In the genomic region with DNA sequence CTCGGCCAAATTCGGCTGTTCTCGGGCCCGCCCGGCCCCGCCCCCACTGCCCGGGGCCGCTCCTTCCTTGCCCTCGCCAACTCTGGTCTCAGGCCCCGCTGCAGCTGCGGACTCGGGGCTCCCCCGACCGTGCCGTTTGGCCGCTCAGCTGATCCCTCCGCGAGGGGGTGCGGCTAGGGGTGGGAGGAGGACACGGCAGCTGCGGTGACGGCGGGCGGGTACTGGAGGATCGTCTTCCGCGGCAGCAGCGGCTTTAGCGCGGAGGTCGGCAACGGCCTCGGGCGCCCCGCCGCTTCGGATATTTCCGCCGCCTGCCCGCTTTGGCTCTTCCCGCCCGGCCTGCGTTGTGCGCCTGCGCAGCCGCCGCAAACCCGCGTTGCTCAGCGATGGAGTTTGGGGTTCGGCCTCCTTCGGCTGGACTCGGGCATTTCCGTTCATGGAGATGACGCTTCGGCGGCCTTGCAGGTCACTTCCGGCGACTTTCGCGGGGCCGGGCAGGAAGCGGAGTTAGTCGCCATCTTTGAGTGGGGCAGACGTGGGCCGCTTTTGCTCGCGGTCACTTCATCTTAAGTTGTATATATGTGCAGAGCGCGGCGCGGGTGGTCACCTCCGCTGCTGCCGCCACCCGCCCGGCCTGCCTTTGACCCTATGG, we compare ENCODE assay signal across 8 cellular contexts. TPM values are rescaled to one million over a fixed set of nuclear protein-coding genes. Genes with fewer than 3 reads are reported as not detected.
DNase-seq lines count a peak whose midpoint lies in the region; ATAC-seq and TF ChIP-seq lines count a peak whose summit lies in the region.

No MANE protein-coding gene starts in this region.

- peak overlapping the region; percentile 99 for H3K27ac Mint-ChIP-seq in MCF 10A (ENCODE audit: low read depth, unreplicated experiment)

- H3K36me3 Mint-ChIP-seq in MCF 10A (ENCODE audit: insufficient read depth, unreplicated experiment): peaks cover 73% of the 10 kb centered on the region

- peak overlapping the region; percentile 98 for H3K4me3 Mint-ChIP-seq in MCF 10A (ENCODE audit: unreplicated experiment)

- intact Hi-C loops in MCF 10A (cut with micrococcal nuclease): loop anchor here (2.0 kb wide), 1 partner anchor 14 kb away; the partner anchor contains the start of gene MZF1

- BruUV-seq in MCF 10A (replicated peaks; lab: Mats Ljungman, UMichigan): no TSS peak

- H3K4me1 Mint-ChIP-seq in MCF 10A (ENCODE audit: insufficient read depth, unreplicated experiment): peaks cover 34% of the 10 kb centered on the region

- CTCF ChIA-PET in MCF 10A (lab: Yijun Ruan, JAX): interaction anchor here (0.6 to 1.2 kb wide), 3 partner anchors 11 to 52 kb away, joined by 3 read pairs; no protein-coding TSS in a partner anchor

- TF ChIP-seq CTCF in MCF 10A (IDR thresholded peaks at IDR 0.05; ENCODE audit: unreplicated experiment): no peak

- ATAC-seq in GM18517 (IDR thresholded peaks at IDR 0.05; ENCODE audit: unreplicated experiment): peak; percentile 55
- peak; percentile 52 for ATAC-seq in HG03025 (IDR thresholded peaks at IDR 0.05; ENCODE audit: low FRiP score, unreplicated experiment)

- H3K27me3 Mint-ChIP-seq in MCF 10A (ENCODE audit: insufficient read depth, unreplicated experiment): no peaks in the 10 kb centered on the region

- DNase-seq in SW480 (ENCODE audit: low spot score) (peak; percentile 99), MCF 10A (ENCODE audit: unreplicated experiment) (peak; percentile 99), inferior parietal cortex (ENCODE audit: extremely low spot score) (peak; percentile 98), DMS79 (lab: John Stamatoyannopoulos, UW) (no peak), NCI-H2196 treated with DMSO at 0.1 percent for 48 hours (lab: John Stamatoyannopoulos, UW; ENCODE audit: unreplicated experiment) (no peak)
- DNase-seq in stimulated activated CD4-positive, alpha-beta T cell treated with anti-CD3 and anti-CD28 coated beads, Interleukin-12 subunit alpha, Interleukin-12 subunit beta, amount 100 ng/mL, for 48 hours (ENCODE audit: low read depth in 2 of 3, low spot score in 1 of 3): peak; percentile 99 to 100 (median 100)

- no peaks in the 10 kb centered on the region for H3K9me3 Mint-ChIP-seq in MCF 10A (ENCODE audit: unreplicated experiment)

- POLR2A ChIA-PET in MCF 10A (lab: Yijun Ruan, JAX): interaction anchor here (0.6 to 7.2 kb wide), 12 partner anchors 10 to 80 kb away, joined by 3 to 77 read pairs (median 11); partner anchors contain the start of genes MZF1, TRIM28 and ZBTB45

RNA-seq across cellular contexts. Expression of gene UBE2M, which starts 0.3 kb away (rescaled TPM):
- 149 and 158 TPM in 2 replicates for total RNA-seq in MCF 10A (2022)

RNA-seq across cellular contexts. Expression of gene CHMP2A, which starts 3.8 kb away (rescaled TPM):
- total RNA-seq in MCF 10A (2022): 154 and 184 TPM in 2 replicates

RNA-seq across cellular contexts. Expression of gene MZF1, which starts 14.4 kb away (rescaled TPM):
- total RNA-seq in MCF 10A (2022): 50.7 and 51.9 TPM in 2 replicates

RNA-seq across cellular contexts. Expression of gene TRIM28, which starts 14.9 kb away (rescaled TPM):
- 236 and 290 TPM in 2 replicates for total RNA-seq in MCF 10A (2022)

RNA-seq across cellular contexts. Expression of gene ZBTB45, which starts 39.1 kb away (rescaled TPM):
- 12.8 and 15.0 TPM in 2 replicates for total RNA-seq in MCF 10A (2022)

Comparison
In these comparisons a context has a peak if more than half of its experiments do, and no peak if none do; other contexts are left out.
1. DNase-seq: peak in SW480 (single experiment), MCF 10A (single experiment), inferior parietal cortex (single experiment) and stimulated activated CD4-positive, alpha-beta T cell treated with anti-CD3 and anti-CD28 coated beads, Interleukin-12 subunit alpha, Interleukin-12 subunit beta, amount 100 ng/mL, for 48 hours (3 of 3); none in DMS79 (single experiment) and NCI-H2196 treated with DMSO at 0.1 percent for 48 hours (single experiment).